In the genomic region with DNA sequence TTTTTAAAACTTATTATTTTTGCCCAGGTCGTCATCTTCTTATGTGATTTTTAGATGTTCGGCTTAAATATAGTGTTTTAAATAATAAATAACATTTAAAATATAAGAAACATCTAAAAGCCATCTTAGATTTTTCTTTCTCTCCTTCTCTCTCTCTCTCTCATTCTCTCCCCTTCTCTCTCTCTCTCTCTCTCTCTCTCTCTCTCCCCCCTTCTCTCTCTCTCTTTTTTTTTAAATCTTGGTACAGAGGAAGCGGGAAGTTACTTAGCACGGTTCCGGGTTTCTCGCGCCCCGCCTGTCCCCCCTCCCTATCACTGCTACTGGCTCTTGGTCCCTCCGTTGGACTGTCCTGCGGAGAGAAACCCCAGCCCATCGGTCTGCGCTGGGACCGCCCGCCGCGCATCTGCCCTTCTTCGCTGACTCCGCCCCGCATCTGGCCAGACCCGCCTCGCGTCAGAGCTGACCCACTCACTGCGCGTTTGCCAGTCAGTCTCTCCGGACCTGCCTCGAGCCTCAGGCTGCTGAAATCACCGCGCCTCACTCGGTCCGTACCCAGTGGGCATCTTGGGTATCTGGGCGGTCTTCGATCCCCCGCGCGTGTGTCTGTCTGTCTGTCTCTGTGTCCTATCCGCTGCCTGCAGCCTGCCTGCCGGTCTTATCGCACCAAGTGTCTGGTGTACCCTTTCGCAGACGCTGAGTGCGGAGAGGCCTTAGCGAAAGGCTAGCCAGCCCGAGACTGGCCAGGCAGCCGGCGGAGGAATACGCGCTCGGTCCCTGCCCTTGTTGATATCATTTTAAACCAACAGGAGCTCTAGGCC, we compare ENCODE assay signal across 9 cellular contexts. TPM values are rescaled to one million over a fixed set of nuclear protein-coding genes. Genes with fewer than 3 reads are reported as not detected.
DNase-seq lines count a peak whose midpoint lies in the region; ATAC-seq, FAIRE-seq and TF ChIP-seq lines count a peak whose summit lies in the region.
"Had no signal": no experiment of that assay in that cellular context is flagged by ENCODE, and none has a peak within 500 bp of the region (broad histone marks: within the 10 kb centered on the region; RNA-seq: fewer than 3 reads in every experiment).

TSS of gene PABPC5 (plus strand) at position 489 of the 818 bp plus-strand sequence. CDS start 739 bp downstream, outside the sequence.

- no peaks in the 10 kb centered on the region for H3K36me3 Mint-ChIP-seq in activated naive CD8-positive, alpha-beta T cell treated with anti-CD3 and anti-CD28 coated beads, Interleukin-2, amount 50 U/mL, for 24 hours (ENCODE audit: low read depth)

- no peaks in the 10 kb centered on the region for H3K4me1 ChIP-seq in heart right ventricle
- H3K4me1 ChIP-seq in pancreas = no peaks in the 10 kb centered on the region
- no peaks in the 10 kb centered on the region for H3K4me1 ChIP-seq in HAP-1

- DNase-seq in GM04503 (ENCODE audit: low read depth) = peak; percentile 56
- DNase-seq in activated naive CD8-positive, alpha-beta T cell treated with anti-CD3 and anti-CD28 coated beads, Interleukin-2, amount 50 U/mL, for 24 hours = no peak
- peak; percentile 74 to 78 for DNase-seq in heart right ventricle
- peak; percentile 13 to 64 (median 46) for DNase-seq in pancreas
- no peak for DNase-seq in NCI-H187 (lab: John Stamatoyannopoulos, UW)
- DNase-seq in NCI-H2171 treated with DMSO at 0.1 percent for 48 hours (lab: John Stamatoyannopoulos, UW) = no peak
- DNase-seq in HAP-1 (ENCODE audit: low spot score in 2 of 2) = no peak

- no peaks in the 10 kb centered on the region for H3K9me3 Mint-ChIP-seq in activated naive CD8-positive, alpha-beta T cell treated with anti-CD3 and anti-CD28 coated beads, Interleukin-2, amount 50 U/mL, for 24 hours

- TF ChIP-seq CTCF in heart right ventricle (IDR thresholded peaks at IDR 0.05) (no peak), pancreas (IDR thresholded peaks at IDR 0.05) (no peak)

- H3K36me3 ChIP-seq in heart right ventricle = no peaks in the 10 kb centered on the region
- no peaks in the 10 kb centered on the region for H3K36me3 ChIP-seq in pancreas
- no peaks in the 10 kb centered on the region for H3K36me3 ChIP-seq in HAP-1 (replicated peaks)

- FAIRE-seq in pancreas (lab: Jason Lieb, UNC) = no peak

- peak within 1 kb of the TSS; percentile 36 for H3K4me3 Mint-ChIP-seq in activated naive CD8-positive, alpha-beta T cell treated with anti-CD3 and anti-CD28 coated beads, Interleukin-2, amount 50 U/mL, for 24 hours

- H3K9me3 ChIP-seq in heart right ventricle (no peaks in the 10 kb centered on the region), pancreas (no peaks in the 10 kb centered on the region), HAP-1 (no peaks in the 10 kb centered on the region)

- ATAC-seq in activated naive CD8-positive, alpha-beta T cell treated with anti-CD3 and anti-CD28 coated beads, Interleukin-2, amount 50 U/mL, for 24 hours = no peak
- ATAC-seq in heart right ventricle = peak; percentile 95 to 99 (median 98)
- peak; percentile 61 to 96 (median 91) for ATAC-seq in pancreas
- ATAC-seq in GM21526 (IDR thresholded peaks at IDR 0.05; ENCODE audit: low FRiP score, unreplicated experiment) = no peak

- H3K27ac ChIP-seq in heart right ventricle (peak within 1 kb of the TSS in 9 of 10 donors; percentile 24 to 77 (median 66)), pancreas (peak within 1 kb of the TSS in 1 of 4 donors; percentile 16)

- in situ Hi-C loops in HAP-1 (cut with MboI; ENCODE audit: low sequenced_read_pairs) = no loop called here

- no peaks in the 10 kb centered on the region for H3K27me3 Mint-ChIP-seq in activated naive CD8-positive, alpha-beta T cell treated with anti-CD3 and anti-CD28 coated beads, Interleukin-2, amount 50 U/mL, for 24 hours

- no peak within 1 kb of the TSS for H3K27ac Mint-ChIP-seq in activated naive CD8-positive, alpha-beta T cell treated with anti-CD3 and anti-CD28 coated beads, Interleukin-2, amount 50 U/mL, for 24 hours

- WGBS in heart right ventricle, 2 donors = 4% methylated on average over 46 to 48 of the region's 48 CpGs
- WGBS in pancreas, 2 donors = 4 to 12% methylated on average over 48 of the region's 48 CpGs

- peaks cover 0 to 48% (median 0%) of the 10 kb centered on the region in 7 donors for H3K27me3 ChIP-seq in heart right ventricle
- H3K27me3 ChIP-seq in pancreas = peaks cover 0 to 18% (median 9%) of the 10 kb centered on the region in 4 donors
- no peaks in the 10 kb centered on the region for H3K27me3 ChIP-seq in HAP-1 (ENCODE audit: low read depth)

- no peaks in the 10 kb centered on the region for H3K4me1 Mint-ChIP-seq in activated naive CD8-positive, alpha-beta T cell treated with anti-CD3 and anti-CD28 coated beads, Interleukin-2, amount 50 U/mL, for 24 hours

- intact Hi-C loops in heart right ventricle (cut with DNase I) (no loop called here), pancreas (cut with DNase I) (no loop called here)

- H3K4me3 ChIP-seq in heart right ventricle (peak within 1 kb of the TSS in 9 of 10 donors; percentile 22 to 58 (median 52)), pancreas (peak within 1 kb of the TSS in 2 of 4 donors; percentile 24 to 35), HAP-1 (no peak within 1 kb of the TSS)

RNA-seq across cellular contexts. Expression of gene PABPC5, which starts in this region (rescaled TPM):
- under 1 TPM; 0.17 to 0.70 (median 0.54) TPM for total RNA-seq in heart right ventricle
- under 1 TPM; 0.42 to 0.44 TPM for polyA plus RNA-seq in heart right ventricle
- total RNA-seq in pancreas = under 1 TPM; 0.09 to 0.41 (median 0.18) TPM
- under 1 TPM; 0.19 to 0.49 TPM for polyA plus RNA-seq in pancreas
- total RNA-seq: mononuclear cell had no signal

Comparison
In these comparisons a context has a peak if more than half of its experiments do, and no peak if none do; other contexts are left out.
1. Peak in DNase-seq, ATAC-seq, H3K4me3 ChIP-seq and H3K27ac ChIP-seq in heart right ventricle; RNA of the gene not detected or under 1 TPM.
2. Peak in DNase-seq and ATAC-seq in pancreas; RNA of the gene not detected or under 1 TPM.